In the genomic region with DNA sequence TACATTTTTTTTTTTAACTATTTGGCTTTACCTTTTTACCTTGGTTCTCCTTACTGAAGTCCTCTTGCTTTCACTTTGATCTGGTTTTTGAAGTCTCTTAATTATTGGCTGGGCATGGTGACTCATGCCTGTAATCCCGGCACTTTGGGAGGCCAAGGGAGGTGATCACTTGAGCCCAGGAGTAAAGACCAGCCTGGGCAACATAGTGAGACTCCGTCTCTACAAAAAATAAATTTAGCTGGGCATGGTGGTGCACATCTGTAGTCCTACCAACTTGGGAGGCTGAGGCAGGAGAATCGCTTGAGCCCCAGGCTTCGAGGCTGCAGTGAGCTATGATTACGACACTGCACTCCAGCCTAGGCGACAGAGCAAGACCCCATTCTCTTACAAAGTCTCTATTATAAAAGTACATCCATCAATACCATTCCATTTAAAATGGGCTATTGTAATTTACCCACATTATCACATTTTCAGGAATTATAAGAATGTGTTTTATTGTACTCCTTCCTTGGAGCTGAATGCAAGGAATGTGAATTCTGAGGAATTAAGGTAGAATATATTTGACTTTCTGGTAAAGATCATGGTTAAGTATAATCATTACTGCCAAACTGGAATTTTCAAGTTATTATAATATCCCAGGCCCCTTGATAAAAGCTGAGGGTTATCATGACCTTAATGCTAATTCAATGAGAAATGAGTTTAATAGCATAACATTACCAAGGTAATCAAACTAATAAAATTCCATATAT, we compare ENCODE assay signal across 22 cellular contexts. TPM values are rescaled to one million over a fixed set of nuclear protein-coding genes. Genes with fewer than 3 reads are reported as not detected.
DNase-seq lines count a peak whose midpoint lies in the region; ATAC-seq, FAIRE-seq and TF ChIP-seq lines count a peak whose summit lies in the region.
"Had no signal": no experiment of that assay in that cellular context is flagged by ENCODE, and none has a peak within 500 bp of the region (broad histone marks: within the 10 kb centered on the region; RNA-seq: fewer than 3 reads in every experiment).

No MANE protein-coding gene starts in this region.

- no TSS peak for BruUV-seq in MCF 10A (replicated peaks; lab: Mats Ljungman, UMichigan)
- no TSS peak for BruUV-seq in mammary epithelial cell (replicated peaks; lab: Mats Ljungman, UMichigan)

- TF ChIP-seq POLR2A in GM18505 (IDR thresholded peaks at IDR 0.05; ENCODE audit: borderline replicate concordance, extremely low read depth, insufficient read depth, insufficient read length), result no peak

- H3K9me3 Mint-ChIP-seq in MCF 10A (ENCODE audit: unreplicated experiment), result no peaks in the 10 kb centered on the region
- H3K9me3 Mint-ChIP-seq: brain; stimulated activated naive B cell treated with anti-CD40 and anti-IgM and Interleukin-4, amounts not matched to agents 10 μg/mL and 1 μg/mL and 100 μg/mL, for 72 hours; T-cell had no signal

- DNase-seq in MCF 10A (ENCODE audit: unreplicated experiment) (peak; percentile 30), mammary epithelial cell (no peak), MG63 (peak; percentile 36), activated gamma-delta T cell (lab: John Stamatoyannopoulos, UW) (no peak), NCI-H187 (lab: John Stamatoyannopoulos, UW) (no peak)
- DNase-seq: activated gamma-delta T cell treated with Interleukin-2 at 50 U/mL for 16 hours; dorsolateral prefrontal cortex; esophagus squamous epithelium; left cardiac atrium; NCI-H2081 treated with DMSO at 0.1 percent for 48 hours; NCI-H69; RPMI8226; stimulated activated naive B cell treated with anti-CD40 and anti-IgM and Interleukin-4, amounts not matched to agents 10 μg/mL and 1 μg/mL and 100 μg/mL, for 72 hours; T-cell; upper lobe of left lung; WERI-Rb-1 had no signal

- dilution Hi-C loops in mammary epithelial cell (cut with HindIII; ENCODE audit: low sequenced_read_pairs), result no loop called here

- H3K27ac Mint-ChIP-seq in MCF 10A (ENCODE audit: low read depth, unreplicated experiment), result no peak overlapping the region

- peak; percentile 51 for FAIRE-seq in islet of Langerhans (lab: Jason Lieb, UNC)
- FAIRE-seq: GM19239 had no signal

- intact Hi-C loops in MCF 10A (cut with micrococcal nuclease), result no loop called here
- intact Hi-C loops in mammary epithelial cell (cut with micrococcal nuclease), result no loop called here

- in situ Hi-C loops in mammary epithelial cell (cut with MboI; ENCODE audit: low sequenced_read_pairs in 2 of 2), result no loop called here

- peaks cover 41% of the 10 kb centered on the region for H3K4me1 ChIP-seq in mammary epithelial cell (ENCODE audit: insufficient read depth, low read length)

- H3K27me3 ChIP-seq in mammary epithelial cell (ENCODE audit: insufficient read depth, low read length) (no peaks in the 10 kb centered on the region), MG63 (no peaks in the 10 kb centered on the region)
- H3K27me3 ChIP-seq: dorsolateral prefrontal cortex, esophagus squamous epithelium, hepatocyte, upper lobe of left lung had no signal

- CTCF ChIA-PET in MCF 10A (lab: Yijun Ruan, JAX) (interaction anchor here (0.6 to 0.8 kb wide), 4 partner anchors 46 to 112 kb away, joined by 3 to 5 read pairs (median 3); no protein-coding TSS in a partner anchor), mammary epithelial cell (lab: Charles Lee; ENCODE audit: low non-redundant PET) (no interaction called here)

- H3K27me3 Mint-ChIP-seq in MCF 10A (ENCODE audit: insufficient read depth, unreplicated experiment), result no peaks in the 10 kb centered on the region
- H3K27me3 Mint-ChIP-seq: brain; stimulated activated naive B cell treated with anti-CD40 and anti-IgM and Interleukin-4, amounts not matched to agents 10 μg/mL and 1 μg/mL and 100 μg/mL, for 72 hours; T-cell had no signal

- no peaks in the 10 kb centered on the region for H4K20me1 ChIP-seq in mammary epithelial cell (ENCODE audit: insufficient read depth, low read length)

- no peak for ATAC-seq in GM18505 (IDR thresholded peaks at IDR 0.05; ENCODE audit: unreplicated experiment)
- no peak for ATAC-seq in GM18498 (IDR thresholded peaks at IDR 0.05; ENCODE audit: unreplicated experiment)
- ATAC-seq: left cardiac atrium; stimulated activated naive B cell treated with anti-CD40 and anti-IgM and Interleukin-4, amounts not matched to agents 10 μg/mL and 1 μg/mL and 100 μg/mL, for 72 hours; T-cell had no signal

- H3K79me2 ChIP-seq in mammary epithelial cell (ENCODE audit: insufficient read depth, low read length), result peaks cover 80% of the 10 kb centered on the region

- no peak overlapping the region for H3K9ac ChIP-seq in mammary epithelial cell (ENCODE audit: insufficient read depth, low read length)

- WGBS in mammary epithelial cell (ENCODE audit: low coverage, missing lambda C conversion rate), result 98% methylated on average over 6 of the region's 6 CpGs

- peaks cover 39% of the 10 kb centered on the region for H3K4me1 Mint-ChIP-seq in MCF 10A (ENCODE audit: insufficient read depth, unreplicated experiment)

- H3K4me2 ChIP-seq in mammary epithelial cell (ENCODE audit: insufficient read depth, low read depth, low read length), result no peak overlapping the region
- H3K4me2 ChIP-seq: hepatocyte had no signal

- no peak overlapping the region for H3K4me3 Mint-ChIP-seq in MCF 10A (ENCODE audit: unreplicated experiment)
- H3K4me3 Mint-ChIP-seq: brain; stimulated activated naive B cell treated with anti-CD40 and anti-IgM and Interleukin-4, amounts not matched to agents 10 μg/mL and 1 μg/mL and 100 μg/mL, for 72 hours; T-cell had no signal

- H2AFZ ChIP-seq in mammary epithelial cell (ENCODE audit: low read depth, low read length), result no peak overlapping the region
- H2AFZ ChIP-seq: hepatocyte had no signal

- H3K27ac ChIP-seq in mammary epithelial cell (ENCODE audit: insufficient read depth, low read depth, low read length), result no peak overlapping the region
- H3K27ac ChIP-seq: esophagus squamous epithelium, hepatocyte, WERI-Rb-1 had no signal

- H3K4me3 ChIP-seq in mammary epithelial cell (replicated peaks in 1 of 3; ENCODE audit: insufficient read depth in 1 of 3, low read depth in 2 of 3, low read length in 3 of 3), result no peak overlapping the region
- H3K4me3 ChIP-seq in MG63, result no peak overlapping the region
- H3K4me3 ChIP-seq: dorsolateral prefrontal cortex, esophagus squamous epithelium, hepatocyte, upper lobe of left lung had no signal

- TF ChIP-seq CTCF in MCF 10A (IDR thresholded peaks at IDR 0.05; ENCODE audit: unreplicated experiment) (no peak), mammary epithelial cell (conservative IDR thresholded peaks at IDR 0.05 in 1 of 2, IDR thresholded peaks at IDR 0.05 in 1 of 2; ENCODE audit: extremely low read depth in 1 of 2, insufficient read depth in 1 of 2, low read depth in 1 of 2, low read length in 2 of 2) (no peak)

- POLR2A ChIA-PET in MCF 10A (lab: Yijun Ruan, JAX), result interaction anchor here (0.5 to 1.7 kb wide), 4 partner anchors 23 to 194 kb away, joined by 3 to 8 read pairs (median 4); partner anchors contain the start of gene MSL2

- peaks cover 56% of the 10 kb centered on the region for H3K36me3 Mint-ChIP-seq in MCF 10A (ENCODE audit: insufficient read depth, unreplicated experiment)

- H3K9me3 ChIP-seq in mammary epithelial cell (replicated peaks; ENCODE audit: insufficient read depth, low read length), result no peaks in the 10 kb centered on the region
- no peaks in the 10 kb centered on the region for H3K9me3 ChIP-seq in MG63
- H3K9me3 ChIP-seq: esophagus squamous epithelium, upper lobe of left lung had no signal

- H3K36me3 ChIP-seq in mammary epithelial cell (ENCODE audit: insufficient read depth, low read length), result peaks cover 12% of the 10 kb centered on the region
- H3K36me3 ChIP-seq in MG63, result peaks cover 78% of the 10 kb centered on the region

RNA-seq across cellular contexts. Expression of gene MSL2, which starts 49.0 kb away (rescaled TPM):
- total RNA-seq in MCF 10A (2022), result 24.6 and 33.4 TPM in 2 replicates
- 10 to 100 TPM; 15.2 to 20.7 TPM for total RNA-seq in mammary epithelial cell
- polyA plus RNA-seq in mammary epithelial cell, result 9.3 TPM
- 37.2 TPM for polyA minus RNA-seq in mammary epithelial cell
- 19.0 and 26.0 TPM in 2 replicates for total RNA-seq in MG63 (2014; rRNA removed; shearing (Covaris generic); ENCODE audit: low replicate concordance)

Comparison
In these comparisons a context has a peak if more than half of its experiments do, and no peak if none do; other contexts are left out.
1. DNase-seq: peak in MCF 10A (single experiment) and MG63 (single experiment); none in mammary epithelial cell (single experiment), activated gamma-delta T cell (single experiment) and NCI-H187 (0 of 2).